21 cellular contexts compared by ENCODE assay signal in genomic region chr5:17123785-17124184, GRCh38.
DNase-seq lines count a peak whose midpoint lies in the region; ATAC-seq, FAIRE-seq and TF ChIP-seq lines count a peak whose summit lies in the region.
"Had no signal": no experiment of that assay in that cellular context is flagged by ENCODE, and none has a peak within 500 bp of the region (broad histone marks: within the 10 kb centered on the region; RNA-seq: fewer than 3 reads in every experiment).

No MANE protein-coding gene starts in this region.

- intact Hi-C loops in sciatic nerve (cut with DNase I) (no loop called here), HepG2 (cut with micrococcal nuclease; ENCODE audit: unreplicated experiment) (no loop called here)

- no peak for FAIRE-seq in HepG2 (lab: Jason Lieb, UNC)
- FAIRE-seq in RCC 7860 (lab: Jason Lieb, UNC), result no peak
- FAIRE-seq: bronchial epithelial cell, GM12891, islet of Langerhans had no signal

- H3K4me3 ChIP-seq in fibroblast of mammary gland (ENCODE audit: control insufficient read depth, low read depth, low read length), result no peak overlapping the region
- H3K4me3 ChIP-seq in HepG2 (replicated peaks in 1 of 3; ENCODE audit: insufficient read depth in 1 of 3, low read depth in 2 of 3, low read length in 3 of 3), result no peak overlapping the region
- H3K4me3 ChIP-seq: BLaER1, esophagus muscularis mucosa had no signal

- peaks cover 4% of the 10 kb centered on the region for H3K4me1 Mint-ChIP-seq in activated T-cell treated with anti-CD3 and anti-CD28 coated beads, Interleukin-2, amount 50 U/mL, for 72 hours (ENCODE audit: low read depth)

- no peaks in the 10 kb centered on the region for H3K9me3 ChIP-seq in HepG2 (ENCODE audit: low read length)
- H3K9me3 ChIP-seq: esophagus muscularis mucosa had no signal

- TF ChIP-seq EP300 in HepG2 (IDR thresholded peaks at IDR 0.05; ENCODE audit: low read depth in 2 of 2, low read length in 2 of 2), result no peak
- TF ChIP-seq EP300 in HepG2 (CRISPR knock-in tag; IDR thresholded peaks at IDR 0.05; ENCODE audit: borderline replicate concordance), result no peak

- BruUV-seq in HepG2 (replicated peaks; lab: Mats Ljungman, UMichigan), result no TSS peak

- H3K27me3 ChIP-seq in HepG2 (ENCODE audit: control insufficient read depth in 1 of 2, insufficient read depth in 2 of 2, low read length in 2 of 2), result peaks cover 0 to 3% of the 10 kb centered on the region in 2 experiments; a peak in 2 of 5 replicates
- H3K27me3 ChIP-seq: BLaER1 had no signal

- H3K9me3 Mint-ChIP-seq in activated T-cell treated with anti-CD3 and anti-CD28 coated beads, Interleukin-2, amount 50 U/mL, for 72 hours, result peaks cover 0 to 2% of the 10 kb centered on the region in 2 donors

- no peak for TF ChIP-seq RAD21 in HepG2 (CRISPR knock-in tag; IDR thresholded peaks at IDR 0.05)

- in situ Hi-C loops in HepG2 (cut with HindIII; ENCODE audit: extremely low pct_ligation_motif_present, low pct_unique_long_range_greater_than_20kb), result no loop called here

- 43% methylated on average over 3 of the region's 3 CpGs for WGBS in HepG2 (ENCODE audit: low lambda C conversion rate)

- no peaks in the 10 kb centered on the region for H3K36me3 Mint-ChIP-seq in activated T-cell treated with anti-CD3 and anti-CD28 coated beads, Interleukin-2, amount 50 U/mL, for 72 hours (ENCODE audit: insufficient read depth in 2 of 2)

- H3K79me2 ChIP-seq in HepG2 (ENCODE audit: insufficient read depth, low read length), result no peaks in the 10 kb centered on the region

- H2AFZ ChIP-seq in HepG2 (ENCODE audit: low read length), result no peak overlapping the region

- CTCF ChIA-PET in HepG2 (lab: Yijun Ruan, JAX; ENCODE audit: low intra/inter-chr PET ratio, low total read pairs), result no interaction called here

- H3K4me1 ChIP-seq in HepG2 (ENCODE audit: insufficient read depth, low read length), result no peaks in the 10 kb centered on the region
- H3K4me1 ChIP-seq: esophagus muscularis mucosa had no signal

- H3K9ac ChIP-seq in HepG2 (ENCODE audit: insufficient read depth, low read depth, low read length), result no peak overlapping the region
- H3K9ac ChIP-seq: BLaER1 had no signal

- H3K27me3 Mint-ChIP-seq in activated T-cell treated with anti-CD3 and anti-CD28 coated beads, Interleukin-2, amount 50 U/mL, for 72 hours (ENCODE audit: low read depth), result peaks cover 14% of the 10 kb centered on the region

- H3K27ac Mint-ChIP-seq in activated T-cell treated with anti-CD3 and anti-CD28 coated beads, Interleukin-2, amount 50 U/mL, for 72 hours, result no peak overlapping the region
- H3K27ac Mint-ChIP-seq: endodermal cell had no signal

- POLR2A ChIA-PET in HepG2 (lab: Yijun Ruan, JAX), result no interaction called here

- H3K36me3 ChIP-seq in HepG2 (replicated peaks in 1 of 2; ENCODE audit: control insufficient read depth in 1 of 2, insufficient read depth in 2 of 2, low read length in 2 of 2), result no peaks in the 10 kb centered on the region
- H3K36me3 ChIP-seq: BLaER1, esophagus muscularis mucosa had no signal

- H3K27ac ChIP-seq in HepG2 (ENCODE audit: extremely low read length, insufficient read depth, low read length), result no peak overlapping the region
- H3K27ac ChIP-seq: BLaER1, esophagus muscularis mucosa had no signal

- H4K20me1 ChIP-seq in HepG2 (ENCODE audit: insufficient read depth, low read length), result no peaks in the 10 kb centered on the region
- H4K20me1 ChIP-seq: BLaER1 had no signal

- no peak for TF ChIP-seq POLR2A in HepG2 (IDR thresholded peaks at IDR 0.05; ENCODE audit: insufficient read depth in 1 of 2, low read depth in 2 of 2, low read length in 2 of 2)

- no peak for TF ChIP-seq CTCF in fibroblast of mammary gland (conservative IDR thresholded peaks at IDR 0.05; ENCODE audit: control insufficient read depth, insufficient read depth, low read depth, low read length)
- TF ChIP-seq CTCF in HepG2 (CRISPR knock-in tag; IDR thresholded peaks at IDR 0.05), result no peak

- peak; percentile 77 for ATAC-seq in sciatic nerve
- ATAC-seq in HepG2, result no peak
- no peak for ATAC-seq in activated T-cell treated with anti-CD3 and anti-CD28 coated beads, Interleukin-2, amount 50 U/mL, for 72 hours (replicated peaks in 1 of 2)

- no peak overlapping the region for H3K4me2 ChIP-seq in HepG2 (ENCODE audit: low read depth, low read length)
- H3K4me2 ChIP-seq: BLaER1 had no signal

- DNase-seq in CD1c-positive myeloid dendritic cell (ENCODE audit: extremely low spot score), result peak; percentile 36
- DNase-seq in OCI-M1 (lab: John Stamatoyannopoulos, UW), result peak; percentile 5
- peak; percentile 35 for DNase-seq in fibroblast of mammary gland (ENCODE audit: low read depth)
- DNase-seq in sciatic nerve (ENCODE audit: low spot score), result no peak
- no peak for DNase-seq in HepG2 (ENCODE audit: low spot score)
- no peak for DNase-seq in RCC 7860 (ENCODE audit: low spot score)
- DNase-seq in activated T-cell treated with anti-CD3 and anti-CD28 coated beads, Interleukin-2, amount 50 U/mL, for 72 hours, result no peak
- DNase-seq: activated CD4-positive, CD25-positive, alpha-beta regulatory T cell treated with anti-CD3 and anti-CD28 coated beads, Interleukin-2, amount 50 U/mL, for 72 hours; activated T-cell treated with anti-CD3 and anti-CD28 coated beads, Interleukin-2, amount 50 U/mL, for 1 hour; cortex of kidney; endodermal cell; GOT3; Kasumi-1; NCI-H1048; NCI-H187 treated with DMSO at 0.1 percent for 48 hours; NCI-H526 treated with DMSO at 0.1 percent for 48 hours had no signal

- H3K4me3 Mint-ChIP-seq in activated T-cell treated with anti-CD3 and anti-CD28 coated beads, Interleukin-2, amount 50 U/mL, for 72 hours, result no peak overlapping the region
- H3K4me3 Mint-ChIP-seq: endodermal cell had no signal

TF ChIP-seq in HepG2, 621 proteins besides CTCF, POLR2A, EP300 and RAD21:
- TF ChIP-seq GMEB1 (CRISPR knock-in tag; IDR thresholded peaks at IDR 0.05; ENCODE audit: borderline replicate concordance) (no peak), ZNF232 (CRISPR knock-in tag; IDR thresholded peaks at IDR 0.05; ENCODE audit: borderline replicate concordance) (no peak), ZZZ3 (CRISPR knock-in tag; IDR thresholded peaks at IDR 0.05; ENCODE audit: borderline replicate concordance) (no peak)

Comparison
In these comparisons a context has a peak if more than half of its experiments do, and no peak if none do; other contexts are left out.
1. DNase-seq: peak in CD1c-positive myeloid dendritic cell (single experiment), OCI-M1 (single experiment) and fibroblast of mammary gland (single experiment); none in sciatic nerve (single experiment), HepG2 (single experiment), RCC 7860 (single experiment) and activated T-cell treated with anti-CD3 and anti-CD28 coated beads, Interleukin-2, amount 50 U/mL, for 72 hours (0 of 2).